1 cellular context compared by ENCODE assay signal in the genomic region with DNA sequence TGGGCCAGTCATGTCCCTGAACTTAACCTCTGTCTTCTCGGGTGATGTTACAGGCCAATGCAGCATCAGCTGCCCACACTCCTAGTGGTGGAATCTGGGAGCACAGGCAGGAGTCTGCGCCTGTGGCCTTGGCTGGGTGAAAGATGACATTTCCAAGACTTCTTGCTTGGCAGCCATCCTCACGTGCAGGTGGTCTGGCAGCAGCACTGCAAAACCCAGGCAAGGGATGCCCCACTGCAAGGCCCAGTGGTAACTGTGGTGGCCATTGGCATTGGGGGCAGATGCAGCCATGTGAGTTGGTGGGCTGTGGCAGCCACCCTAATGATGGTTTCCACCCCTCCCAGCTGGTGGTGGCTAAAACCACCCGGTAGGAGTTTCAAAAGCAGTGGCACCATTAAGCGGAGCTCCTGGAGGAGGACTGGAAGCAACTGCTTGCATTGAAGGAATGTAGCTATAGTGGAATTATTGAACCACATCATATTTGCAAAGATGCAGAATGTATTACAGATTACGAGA.
TF ChIP-seq lines count a peak whose summit lies in the region.

No MANE protein-coding gene starts in this region.

TF ChIP-seq in liver, 16 proteins besides CTCF, POLR2A, EP300 and RAD21 (continued from another document):
- TF ChIP-seq SP1 (IDR thresholded peaks at IDR 0.05), result no peak
- no peak for TF ChIP-seq TAF1 (conservative IDR thresholded peaks at IDR 0.05)
- TF ChIP-seq EGR1 (IDR thresholded peaks at IDR 0.05; ENCODE audit: low read depth in 2 of 2), result no peak
- TF ChIP-seq HNF4A (conservative IDR thresholded peaks at IDR 0.05), result no peak
- no peak for TF ChIP-seq YY1 (IDR thresholded peaks at IDR 0.05)
- TF ChIP-seq JUND (IDR thresholded peaks at IDR 0.05), result no peak
